Comparison of ENCODE assay signal across 25 cellular contexts in the genomic region with DNA sequence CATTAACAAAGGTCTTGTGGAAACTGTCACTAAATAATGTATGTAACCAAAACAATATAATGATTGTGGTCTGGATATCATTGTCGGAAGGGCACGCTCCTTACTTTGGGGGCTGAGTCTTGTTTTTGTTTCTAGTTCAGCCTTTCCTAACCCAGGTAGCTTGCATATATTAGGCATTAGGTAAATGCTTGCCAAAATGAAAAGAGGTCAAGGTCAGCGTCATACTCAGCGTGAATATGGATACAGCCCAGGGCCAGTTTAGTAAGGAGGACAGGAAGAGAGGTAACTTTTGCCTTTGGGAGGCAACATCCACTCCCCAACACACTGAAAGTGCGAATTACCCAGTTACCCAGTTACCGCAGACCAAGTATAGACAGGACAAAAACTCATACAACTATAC.
"Had no signal": no experiment of that assay in that cellular context is flagged by ENCODE, and none has a peak within 500 bp of the region (broad histone marks: within the 10 kb centered on the region; RNA-seq: fewer than 3 reads in every experiment).

No MANE protein-coding gene starts in this region.

- H3K36me3 Mint-ChIP-seq: immature natural killer cell, mesothelial cell of epicardium had no signal

- H3K9me3 Mint-ChIP-seq: mesothelial cell of epicardium had no signal

- H3K27ac ChIP-seq: coronary artery, dorsolateral prefrontal cortex, esophagus muscularis mucosa, foreskin keratinocyte, gastroesophageal sphincter, heart left ventricle, hepatocyte, left lung, lower lobe of right lung had no signal

- H3K9me3 ChIP-seq: esophagus muscularis mucosa, gastroesophageal sphincter, heart left ventricle, left lung, lower lobe of right lung, mucosa of descending colon had no signal

- H3K36me3 ChIP-seq: esophagus muscularis mucosa, gastroesophageal sphincter, heart left ventricle, left lung, lower lobe of right lung had no signal

- H3K27ac Mint-ChIP-seq: immature natural killer cell, mesothelial cell of epicardium had no signal

- DNase-seq: dermis blood vessel endothelial cell; dorsolateral prefrontal cortex; effector CD4-positive, alpha-beta T cell; effector memory CD4-positive, alpha-beta T cell; foreskin keratinocyte; heart left ventricle; hypothalamus; immature natural killer cell; islet precursor cell; kidney; kidney glomerular epithelial cell; left colon; left lung; left ventricle myocardium superior; lower lobe of right lung; mesenchymal stem cell; mucosa of descending colon had no signal

- H3K4me3 Mint-ChIP-seq: mesothelial cell of epicardium had no signal

- ATAC-seq: foreskin keratinocyte, gastroesophageal sphincter, heart left ventricle, left colon, left lung, left ventricle myocardium superior, lower lobe of right lung, mucosa of descending colon had no signal

- H3K4me1 ChIP-seq: foreskin keratinocyte, gastroesophageal sphincter had no signal

- H3K27me3 ChIP-seq: dorsolateral prefrontal cortex, esophagus muscularis mucosa, gastroesophageal sphincter, heart left ventricle, hepatocyte, left lung had no signal

- H3K4me3 ChIP-seq: coronary artery, dorsolateral prefrontal cortex, esophagus muscularis mucosa, gastroesophageal sphincter, heart left ventricle, hepatocyte, left lung, lower lobe of right lung, mucosa of descending colon had no signal

- FAIRE-seq: colon, endothelial cell of umbilical vein, frontal cortex, kidney had no signal
